Comparison of ENCODE assay signal across 24 cellular contexts in the genomic region with DNA sequence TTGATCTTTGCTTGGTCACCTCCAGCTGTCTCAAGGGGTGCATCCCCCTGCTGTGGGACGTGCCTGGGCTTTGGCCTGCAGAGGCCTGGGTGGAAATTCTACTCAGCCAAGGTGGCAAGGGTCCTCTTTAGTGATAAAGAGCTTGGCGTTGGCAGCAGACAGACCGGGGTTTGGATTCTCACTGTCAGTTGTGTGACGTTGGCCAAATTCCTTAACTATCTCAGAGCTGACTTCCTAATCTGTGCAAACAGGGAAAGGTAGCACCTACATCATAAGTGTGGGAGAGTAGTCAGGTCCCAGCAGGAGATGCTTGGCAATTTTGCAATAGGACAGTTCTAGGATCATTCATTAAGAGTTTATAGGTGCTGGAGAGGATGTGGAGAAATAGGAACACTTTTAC.
A peak's percentile ranks its signal among the peaks of the same experiment; 100 is the strongest.
DNase-seq lines count a peak whose midpoint lies in the region; ATAC-seq, FAIRE-seq and TF ChIP-seq lines count a peak whose summit lies in the region.
"Had no signal": no experiment of that assay in that cellular context is flagged by ENCODE, and none has a peak within 500 bp of the region (broad histone marks: within the 10 kb centered on the region; RNA-seq: fewer than 3 reads in every experiment).

No MANE protein-coding gene starts in this region.

- no peak overlapping the region for H2AFZ ChIP-seq in HepG2 (ENCODE audit: low read length)
- H2AFZ ChIP-seq in hepatocyte, result no peak overlapping the region
- H2AFZ ChIP-seq in neural progenitor cell (replicated peaks), result no peak overlapping the region
- H2AFZ ChIP-seq: GM23248 had no signal

- TF ChIP-seq EP300 in HepG2 (IDR thresholded peaks at IDR 0.05; ENCODE audit: low read depth in 2 of 2, low read length in 2 of 2), result no peak
- TF ChIP-seq EP300 in HepG2 (CRISPR knock-in tag; IDR thresholded peaks at IDR 0.05; ENCODE audit: borderline replicate concordance), result no peak

- no peaks in the 10 kb centered on the region for H3F3A ChIP-seq in neural progenitor cell (ENCODE audit: low read depth)

- DNase-seq in HepG2 (ENCODE audit: low spot score) (no peak), right lobe of liver (no peak), hepatocyte (ENCODE audit: low spot score) (no peak), neural progenitor cell (ENCODE audit: low spot score) (no peak), type B pancreatic cell (ENCODE audit: extremely low spot score, unreplicated experiment) (no peak), cardiac septum (ENCODE audit: low spot score) (no peak)
- DNase-seq in activated CD4-positive, alpha-beta T cell treated with anti-CD3 and anti-CD28 coated beads for 1 hour, result no peak
- DNase-seq: CD4-positive, CD25-positive, alpha-beta regulatory T cell; CD8-positive, alpha-beta T cell; DMS 273 treated with DMSO at 0.1 percent for 48 hours; DMS79 treated with DMSO at 0.1 percent for 48 hours; GF-D8; GM23248; H7; HCEC 1CT had no signal

- H3K4me1 Mint-ChIP-seq in neural progenitor cell, result no peaks in the 10 kb centered on the region
- H3K4me1 Mint-ChIP-seq in type B pancreatic cell (ENCODE audit: unreplicated experiment), result no peaks in the 10 kb centered on the region
- H3K4me1 Mint-ChIP-seq: B cell; CD4-positive, CD25-positive, alpha-beta regulatory T cell had no signal

- TF ChIP-seq POLR2A in HepG2 (IDR thresholded peaks at IDR 0.05; ENCODE audit: insufficient read depth in 1 of 2, low read depth in 2 of 2, low read length in 2 of 2) (no peak), right lobe of liver (IDR thresholded peaks at IDR 0.05) (no peak)

- no peak overlapping the region for H3K4me3 Mint-ChIP-seq in neural progenitor cell
- H3K4me3 Mint-ChIP-seq in type B pancreatic cell, result no peak overlapping the region
- H3K4me3 Mint-ChIP-seq: B cell; CD4-positive, CD25-positive, alpha-beta regulatory T cell; CD8-positive, alpha-beta T cell had no signal

- no peak overlapping the region for H3K4me2 ChIP-seq in HepG2 (ENCODE audit: low read depth, low read length)
- H3K4me2 ChIP-seq in hepatocyte, result peak overlapping the region; percentile 35
- H3K4me2 ChIP-seq in neural progenitor cell, result no peak overlapping the region
- H3K4me2 ChIP-seq: BLaER1 had no signal

- CTCF ChIA-PET in HepG2 (lab: Yijun Ruan, JAX; ENCODE audit: low intra/inter-chr PET ratio, low total read pairs), result no interaction called here

- H3K79me2 ChIP-seq in HepG2 (ENCODE audit: insufficient read depth, low read length) (no peaks in the 10 kb centered on the region), hepatocyte (no peaks in the 10 kb centered on the region), neural progenitor cell (ENCODE audit: low read depth) (no peaks in the 10 kb centered on the region)

- H3K9ac ChIP-seq in HepG2 (ENCODE audit: insufficient read depth, low read depth, low read length), result no peak overlapping the region
- H3K9ac ChIP-seq in neural progenitor cell, result no peak overlapping the region
- H3K9ac ChIP-seq: BLaER1, GM23248 had no signal

- no peak for TF ChIP-seq CTCF in HepG2 (CRISPR knock-in tag; IDR thresholded peaks at IDR 0.05)
- no peak for TF ChIP-seq CTCF in right lobe of liver (IDR thresholded peaks at IDR 0.05)
- no peak for TF ChIP-seq CTCF in hepatocyte (IDR thresholded peaks at IDR 0.05; ENCODE audit: poor library complexity)
- TF ChIP-seq CTCF in neural progenitor cell (IDR thresholded peaks at IDR 0.05), result no peak
- no peak for TF ChIP-seq CTCF in type B pancreatic cell (conservative IDR thresholded peaks at IDR 0.05)

- peak overlapping the region; percentile 77 for H3K27ac Mint-ChIP-seq in neural progenitor cell
- H3K27ac Mint-ChIP-seq in type B pancreatic cell, result no peak overlapping the region
- H3K27ac Mint-ChIP-seq: B cell; CD4-positive, CD25-positive, alpha-beta regulatory T cell; CD8-positive, alpha-beta T cell had no signal

- peaks cover 0 to 3% of the 10 kb centered on the region in 2 experiments; a peak in 1 of 5 replicates for H3K27me3 ChIP-seq in HepG2 (ENCODE audit: control insufficient read depth in 1 of 2, insufficient read depth in 2 of 2, low read length in 2 of 2)
- H3K27me3 ChIP-seq in right lobe of liver, result no peaks in the 10 kb centered on the region
- H3K27me3 ChIP-seq in hepatocyte, result no peaks in the 10 kb centered on the region
- no peaks in the 10 kb centered on the region for H3K27me3 ChIP-seq in neural progenitor cell
- H3K27me3 ChIP-seq: BLaER1 had no signal

- H4K20me1 ChIP-seq in HepG2 (ENCODE audit: insufficient read depth, low read length) (no peaks in the 10 kb centered on the region), hepatocyte (ENCODE audit: insufficient read depth, poor library complexity, severe bottlenecking) (no peaks in the 10 kb centered on the region), neural progenitor cell (ENCODE audit: low read depth) (no peaks in the 10 kb centered on the region)
- H4K20me1 ChIP-seq: BLaER1 had no signal

- 53% methylated on average over 4 of the region's 4 CpGs for WGBS in HepG2 (ENCODE audit: low lambda C conversion rate)
- 30% methylated on average over 4 of the region's 4 CpGs for WGBS in right lobe of liver (ENCODE audit: insufficient coverage, low coverage, low lambda C conversion rate, missing lambda C conversion rate)
- 55% methylated on average over 4 of the region's 4 CpGs for WGBS in hepatocyte (ENCODE audit: low lambda C conversion rate, missing lambda C conversion rate)

- in situ Hi-C loops in HepG2 (cut with HindIII; ENCODE audit: extremely low pct_ligation_motif_present, low pct_unique_long_range_greater_than_20kb), result no loop called here

- POLR2A ChIA-PET in HepG2 (lab: Yijun Ruan, JAX), result no interaction called here

- H3K4me3 ChIP-seq in HepG2 (replicated peaks in 1 of 3; ENCODE audit: insufficient read depth in 1 of 3, low read depth in 2 of 3, low read length in 3 of 3), result no peak overlapping the region
- H3K4me3 ChIP-seq in right lobe of liver, result no peak overlapping the region
- H3K4me3 ChIP-seq in hepatocyte, result no peak overlapping the region
- H3K4me3 ChIP-seq in neural progenitor cell, result no peak overlapping the region
- H3K4me3 ChIP-seq: BLaER1, GM23248 had no signal

- FAIRE-seq in HepG2 (lab: Jason Lieb, UNC), result no peak
- FAIRE-seq: A204.1, D721Med, GM12891, GM18507, H1 had no signal

- BruUV-seq in HepG2 (replicated peaks; lab: Mats Ljungman, UMichigan), result no TSS peak

- TF ChIP-seq RAD21 in HepG2 (CRISPR knock-in tag; IDR thresholded peaks at IDR 0.05), result no peak

- H3K4me1 ChIP-seq in HepG2 (ENCODE audit: insufficient read depth, low read length) (no peaks in the 10 kb centered on the region), right lobe of liver (no peaks in the 10 kb centered on the region), hepatocyte (ENCODE audit: insufficient read depth) (no peaks in the 10 kb centered on the region), neural progenitor cell (no peaks in the 10 kb centered on the region)
- H3K4me1 ChIP-seq: BLaER1 had no signal

- H3K36me3 ChIP-seq in HepG2 (replicated peaks in 1 of 2; ENCODE audit: control insufficient read depth in 1 of 2, insufficient read depth in 2 of 2, low read length in 2 of 2) (no peaks in the 10 kb centered on the region), right lobe of liver (no peaks in the 10 kb centered on the region), hepatocyte (replicated peaks; ENCODE audit: insufficient read depth, low read depth) (no peaks in the 10 kb centered on the region), neural progenitor cell (no peaks in the 10 kb centered on the region)
- H3K36me3 ChIP-seq: BLaER1 had no signal

- peaks cover 4% of the 10 kb centered on the region for H3K9me3 Mint-ChIP-seq in neural progenitor cell
- H3K9me3 Mint-ChIP-seq in type B pancreatic cell, result peaks cover 4% of the 10 kb centered on the region

- H3K27ac ChIP-seq in HepG2 (ENCODE audit: extremely low read length, insufficient read depth, low read length) (no peak overlapping the region), right lobe of liver (no peak overlapping the region), hepatocyte (peak overlapping the region; percentile 76), neural progenitor cell (no peak overlapping the region)
- H3K27ac ChIP-seq: 22Rv1, BLaER1, C4-2B, GM23248 had no signal

- no peaks in the 10 kb centered on the region for H3K9me2 ChIP-seq in hepatocyte (replicated peaks; ENCODE audit: insufficient read depth)

- H3K9me3 ChIP-seq in HepG2 (ENCODE audit: low read length) (no peaks in the 10 kb centered on the region), right lobe of liver (no peaks in the 10 kb centered on the region), hepatocyte (ENCODE audit: low read depth) (no peaks in the 10 kb centered on the region), neural progenitor cell (ENCODE audit: low read depth) (no peaks in the 10 kb centered on the region)
- H3K9me3 ChIP-seq: BLaER1 had no signal

- H3K27me3 Mint-ChIP-seq in neural progenitor cell (ENCODE audit: insufficient read depth, low read depth) (peaks cover 4% of the 10 kb centered on the region), type B pancreatic cell (peaks cover 10% of the 10 kb centered on the region)
- H3K27me3 Mint-ChIP-seq: B cell; CD4-positive, CD25-positive, alpha-beta regulatory T cell had no signal

- ATAC-seq in HepG2 (no peak), right lobe of liver (no peak)
- ATAC-seq: CD8-positive, alpha-beta T cell had no signal

- H3K36me3 Mint-ChIP-seq in neural progenitor cell (no peaks in the 10 kb centered on the region), type B pancreatic cell (no peaks in the 10 kb centered on the region)
- H3K36me3 Mint-ChIP-seq: CD4-positive, CD25-positive, alpha-beta regulatory T cell; CD8-positive, alpha-beta T cell had no signal

- intact Hi-C loops in HepG2 (cut with micrococcal nuclease; ENCODE audit: unreplicated experiment), result no loop called here
- intact Hi-C loops in right lobe of liver (cut with DNase I), result no loop called here
- intact Hi-C loops in cardiac septum (cut with DNase I), result loop anchor here (5.0 kb wide), 1 partner anchor 48 kb away; no protein-coding TSS in a partner anchor
